Comparison of ENCODE assay signal across 3 cellular contexts in the genomic region with DNA sequence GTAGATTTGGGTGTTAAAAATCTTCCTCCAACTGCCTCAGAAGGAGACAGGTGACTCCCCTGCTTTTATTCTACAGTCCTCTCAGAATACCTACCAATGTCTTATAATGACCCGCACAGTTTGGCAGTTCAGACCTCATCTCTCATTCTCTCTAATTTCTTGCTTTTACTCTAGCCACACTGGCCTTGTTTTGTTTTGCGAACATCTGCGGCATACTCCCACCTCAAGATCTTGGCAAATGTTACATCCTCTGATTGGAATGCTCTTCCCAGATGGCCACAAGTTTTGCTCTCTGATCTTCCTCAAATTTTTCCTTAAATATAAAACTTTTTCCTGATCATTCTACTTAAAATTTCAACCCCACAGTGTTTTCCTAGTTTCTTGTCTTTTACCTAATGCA.
TF ChIP-seq lines count a peak whose summit lies in the region.

No MANE protein-coding gene starts in this region.

TF ChIP-seq in GM23338, 12 proteins besides CTCF, POLR2A, EP300 and RAD21:
- TF ChIP-seq, protein P1, sequence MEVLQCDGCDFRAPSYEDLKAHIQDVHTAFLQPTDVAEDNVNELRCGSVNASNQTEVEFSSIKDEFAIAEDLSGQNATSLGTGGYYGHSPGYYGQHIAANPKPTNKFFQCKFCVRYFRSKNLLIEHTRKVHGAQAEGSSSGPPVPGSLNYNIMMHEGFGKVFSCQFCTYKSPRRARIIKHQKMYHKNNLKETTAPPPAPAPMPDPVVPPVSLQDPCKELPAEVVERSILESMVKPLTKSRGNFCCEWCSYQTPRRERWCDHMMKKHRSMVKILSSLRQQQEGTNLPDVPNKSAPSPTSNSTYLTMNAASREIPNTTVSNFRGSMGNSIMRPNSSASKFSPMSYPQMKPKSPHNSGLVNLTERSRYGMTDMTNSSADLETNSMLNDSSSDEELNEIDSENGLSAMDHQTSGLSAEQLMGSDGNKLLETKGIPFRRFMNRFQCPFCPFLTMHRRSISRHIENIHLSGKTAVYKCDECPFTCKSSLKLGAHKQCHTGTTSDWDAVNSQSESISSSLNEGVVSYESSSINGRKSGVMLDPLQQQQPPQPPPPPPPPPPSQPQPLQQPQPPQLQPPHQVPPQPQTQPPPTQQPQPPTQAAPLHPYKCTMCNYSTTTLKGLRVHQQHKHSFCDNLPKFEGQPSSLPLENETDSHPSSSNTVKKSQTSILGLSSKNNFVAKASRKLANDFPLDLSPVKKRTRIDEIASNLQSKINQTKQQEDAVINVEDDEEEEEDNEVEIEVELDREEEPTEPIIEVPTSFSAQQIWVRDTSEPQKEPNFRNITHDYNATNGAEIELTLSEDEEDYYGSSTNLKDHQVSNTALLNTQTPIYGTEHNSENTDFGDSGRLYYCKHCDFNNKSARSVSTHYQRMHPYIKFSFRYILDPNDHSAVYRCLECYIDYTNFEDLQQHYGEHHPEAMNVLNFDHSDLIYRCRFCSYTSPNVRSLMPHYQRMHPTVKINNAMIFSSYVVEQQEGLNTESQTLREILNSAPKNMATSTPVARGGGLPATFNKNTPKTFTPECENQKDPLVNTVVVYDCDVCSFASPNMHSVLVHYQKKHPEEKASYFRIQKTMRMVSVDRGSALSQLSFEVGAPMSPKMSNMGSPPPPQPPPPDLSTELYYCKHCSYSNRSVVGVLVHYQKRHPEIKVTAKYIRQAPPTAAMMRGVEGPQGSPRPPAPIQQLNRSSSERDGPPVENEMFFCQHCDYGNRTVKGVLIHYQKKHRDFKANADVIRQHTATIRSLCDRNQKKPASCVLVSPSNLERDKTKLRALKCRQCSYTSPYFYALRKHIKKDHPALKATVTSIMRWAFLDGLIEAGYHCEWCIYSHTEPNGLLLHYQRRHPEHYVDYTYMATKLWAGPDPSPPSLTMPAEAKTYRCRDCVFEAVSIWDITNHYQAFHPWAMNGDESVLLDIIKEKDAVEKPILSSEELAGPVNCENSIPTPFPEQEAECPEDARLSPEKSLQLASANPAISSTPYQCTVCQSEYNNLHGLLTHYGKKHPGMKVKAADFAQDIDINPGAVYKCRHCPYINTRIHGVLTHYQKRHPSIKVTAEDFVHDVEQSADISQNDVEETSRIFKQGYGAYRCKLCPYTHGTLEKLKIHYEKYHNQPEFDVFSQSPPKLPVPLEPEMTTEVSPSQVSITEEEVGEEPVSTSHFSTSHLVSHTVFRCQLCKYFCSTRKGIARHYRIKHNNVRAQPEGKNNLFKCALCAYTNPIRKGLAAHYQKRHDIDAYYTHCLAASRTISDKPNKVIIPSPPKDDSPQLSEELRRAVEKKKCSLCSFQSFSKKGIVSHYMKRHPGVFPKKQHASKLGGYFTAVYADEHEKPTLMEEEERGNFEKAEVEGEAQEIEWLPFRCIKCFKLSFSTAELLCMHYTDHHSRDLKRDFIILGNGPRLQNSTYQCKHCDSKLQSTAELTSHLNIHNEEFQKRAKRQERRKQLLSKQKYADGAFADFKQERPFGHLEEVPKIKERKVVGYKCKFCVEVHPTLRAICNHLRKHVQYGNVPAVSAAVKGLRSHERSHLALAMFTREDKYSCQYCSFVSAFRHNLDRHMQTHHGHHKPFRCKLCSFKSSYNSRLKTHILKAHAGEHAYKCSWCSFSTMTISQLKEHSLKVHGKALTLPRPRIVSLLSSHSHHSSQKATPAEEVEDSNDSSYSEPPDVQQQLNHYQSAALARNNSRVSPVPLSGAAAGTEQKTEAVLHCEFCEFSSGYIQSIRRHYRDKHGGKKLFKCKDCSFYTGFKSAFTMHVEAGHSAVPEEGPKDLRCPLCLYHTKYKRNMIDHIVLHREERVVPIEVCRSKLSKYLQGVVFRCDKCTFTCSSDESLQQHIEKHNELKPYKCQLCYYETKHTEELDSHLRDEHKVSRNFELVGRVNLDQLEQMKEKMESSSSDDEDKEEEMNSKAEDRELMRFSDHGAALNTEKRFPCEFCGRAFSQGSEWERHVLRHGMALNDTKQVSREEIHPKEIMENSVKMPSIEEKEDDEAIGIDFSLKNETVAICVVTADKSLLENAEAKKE (CRISPR knock-in tag; IDR thresholded peaks at IDR 0.05), result no peak
- TF ChIP-seq EZH2phosphoT487 (IDR thresholded peaks at IDR 0.05; ENCODE audit: unreplicated experiment) (no peak), NANOG (IDR thresholded peaks at IDR 0.05; ENCODE audit: borderline replicate concordance) (no peak)

TF ChIP-seq in HepG2, 621 proteins besides CTCF, POLR2A, EP300 and RAD21 (continued from another document):
- no peak for TF ChIP-seq ZNF598 (CRISPR knock-in tag; IDR thresholded peaks at IDR 0.05; ENCODE audit: borderline replicate concordance)
- TF ChIP-seq FOXA1 (IDR thresholded peaks at IDR 0.05), result no peak
- no peak for TF ChIP-seq FOXA1 (CRISPR knock-in tag; IDR thresholded peaks at IDR 0.05)
- no peak for TF ChIP-seq HNRNPH1 (optimal IDR thresholded peaks at IDR 0.05; ENCODE audit: low read depth, low read length)
- TF ChIP-seq SMARCE1 (IDR thresholded peaks at IDR 0.05; ENCODE audit: borderline replicate concordance), result no peak
- no peak for TF ChIP-seq CAMTA2 (CRISPR knock-in tag; IDR thresholded peaks at IDR 0.05; ENCODE audit: borderline replicate concordance)
- no peak for TF ChIP-seq ZNF75D (CRISPR knock-in tag; IDR thresholded peaks at IDR 0.05; ENCODE audit: borderline replicate concordance)
- TF ChIP-seq SMARCC2 (IDR thresholded peaks at IDR 0.05), result no peak
- no peak for TF ChIP-seq ZNF331 (CRISPR knock-in tag; IDR thresholded peaks at IDR 0.05)
- no peak for TF ChIP-seq ZSCAN22 (CRISPR knock-in tag; IDR thresholded peaks at IDR 0.05)
- TF ChIP-seq FOXJ3 (CRISPR knock-in tag; IDR thresholded peaks at IDR 0.05; ENCODE audit: borderline replicate concordance), result no peak
- no peak for TF ChIP-seq CC2D1A (CRISPR knock-in tag; IDR thresholded peaks at IDR 0.05)
- no peak for TF ChIP-seq ZBTB20 (CRISPR knock-in tag; IDR thresholded peaks at IDR 0.05; ENCODE audit: borderline replicate concordance, low read depth)

TF ChIP-seq in HEK293T, 16 proteins besides CTCF, POLR2A, EP300 and RAD21 (continued from another document):
- no peak for TF ChIP-seq PKNOX1 (IDR thresholded peaks at IDR 0.05)
